ENCODE assay signal across 8 cellular contexts in genomic region chr19:1825909-1826556, GRCh38. TPM values are rescaled to one million over a fixed set of nuclear protein-coding genes. Genes with fewer than 3 reads are reported as not detected.
DNase-seq lines count a peak whose midpoint lies in the region; ATAC-seq, FAIRE-seq and TF ChIP-seq lines count a peak whose summit lies in the region.

No MANE protein-coding gene starts in this region.

- DNase-seq in CD1c-positive myeloid dendritic cell (ENCODE audit: extremely low spot score): peak; percentile 73
- peak; percentile 25 for DNase-seq in HFFc6
- peak; percentile 59 for DNase-seq in RCC 7860 (ENCODE audit: low spot score)
- DNase-seq in activated T-helper 9 cell treated with anti-CD3 and anti-CD28 coated beads, Interleukin-2, amount 50 U/mL, for 16 hours (ENCODE audit: low read depth): peak; percentile 67
- DNase-seq in foreskin keratinocyte: no peak
- DNase-seq in nucleus accumbens (lab: John Stamatoyannopoulos, UW): peak in 50 of 56 donors; percentile 6 to 81 (median 43)
- DNase-seq in superior temporal gyrus (ENCODE audit: extremely low spot score): peak; percentile 82

- no peaks in the 10 kb centered on the region for H3K27me3 ChIP-seq in foreskin keratinocyte

- FAIRE-seq in RCC 7860 (lab: Jason Lieb, UNC): no peak

- no peak overlapping the region for H3K27ac ChIP-seq in foreskin keratinocyte

- H3K27ac Mint-ChIP-seq in HFFc6: no peak overlapping the region

- H3K27me3 Mint-ChIP-seq in HFFc6 (ENCODE audit: insufficient read depth): no peaks in the 10 kb centered on the region

- TF ChIP-seq CTCF in HFFc6 (IDR thresholded peaks at IDR 0.05) (peak; percentile 93), foreskin keratinocyte (conservative IDR thresholded peaks at IDR 0.05) (peak; percentile 87)

- H3K4me1 Mint-ChIP-seq in HFFc6 (ENCODE audit: low read depth): peaks cover 4% of the 10 kb centered on the region; the same call in 1 of the 2 replicates

- H3K36me3 Mint-ChIP-seq in HFFc6 (ENCODE audit: low read depth): peaks cover 7% of the 10 kb centered on the region; the same call in 1 of the 2 replicates

- no peaks in the 10 kb centered on the region for H3K4me1 ChIP-seq in foreskin keratinocyte

- ATAC-seq in foreskin keratinocyte: peak; percentile 59
- no peak for ATAC-seq in GM18858 (IDR thresholded peaks at IDR 0.05; ENCODE audit: unreplicated experiment)

- no peaks in the 10 kb centered on the region for H3K9me3 Mint-ChIP-seq in HFFc6

- H3K4me3 Mint-ChIP-seq in HFFc6: no peak overlapping the region

RNA-seq across cellular contexts. Expression of gene ATP8B3, which starts 14.0 kb away (rescaled TPM):
- total RNA-seq in HFFc6 (2021; fragmentation: NEBNext Ultra II Directional; extraction: Animal tissue kit (Norgen Biotek cat#: 25700)): 1 to 10 TPM; 4.9 to 8.8 (median 7.6) TPM
- 1.1 and 1.3 TPM in 2 replicates for total RNA-seq in foreskin keratinocyte
- 0.47 and 0.51 TPM in 2 replicates for polyA plus RNA-seq in foreskin keratinocyte

RNA-seq across cellular contexts. Expression of gene REXO1, which starts 22.2 kb away (rescaled TPM):
- 10 to 100 TPM; 32.9 to 38.2 (median 34.6) TPM for total RNA-seq in HFFc6 (2021; fragmentation: NEBNext Ultra II Directional; extraction: Animal tissue kit (Norgen Biotek cat#: 25700))
- 21.6 and 23.8 TPM in 2 replicates for total RNA-seq in foreskin keratinocyte
- polyA plus RNA-seq in foreskin keratinocyte: 21.0 and 21.8 TPM in 2 replicates

RNA-seq across cellular contexts. Expression of gene KLF16, which starts 37.3 kb away (rescaled TPM):
- 10 to 100 TPM; 37.7 to 48.3 (median 41.6) TPM for total RNA-seq in HFFc6 (2021; fragmentation: NEBNext Ultra II Directional; extraction: Animal tissue kit (Norgen Biotek cat#: 25700))
- 19.0 and 20.7 TPM in 2 replicates for total RNA-seq in foreskin keratinocyte
- 28.7 and 29.0 TPM in 2 replicates for polyA plus RNA-seq in foreskin keratinocyte

RNA-seq across cellular contexts. Expression of gene ABHD17A, which starts 59.3 kb away (rescaled TPM):
- total RNA-seq in HFFc6 (2021; fragmentation: NEBNext Ultra II Directional; extraction: Animal tissue kit (Norgen Biotek cat#: 25700)): 10 to 100 TPM; 61.0 to 80.0 (median 67.9) TPM
- 49.1 and 50.3 TPM in 2 replicates for total RNA-seq in foreskin keratinocyte
- 69.0 and 76.6 TPM in 2 replicates for polyA plus RNA-seq in foreskin keratinocyte

Comparison
In these comparisons a context has a peak if more than half of its experiments do, and no peak if none do; other contexts are left out.
1. DNase-seq: peak in CD1c-positive myeloid dendritic cell (single experiment), HFFc6 (single experiment), RCC 7860 (single experiment), activated T-helper 9 cell treated with anti-CD3 and anti-CD28 coated beads, Interleukin-2, amount 50 U/mL, for 16 hours (single experiment), nucleus accumbens (50 of 56) and superior temporal gyrus (single experiment); none in foreskin keratinocyte (0 of 2).